In genomic region chr2:48274040-48274439, GRCh38 we compare ENCODE assay signal across 29 cellular contexts.
"Had no signal": no experiment of that assay in that cellular context is flagged by ENCODE, and none has a peak within 500 bp of the region (broad histone marks: within the 10 kb centered on the region; RNA-seq: fewer than 3 reads in every experiment).

No MANE protein-coding gene starts in this region.

- FAIRE-seq: endometrium, islet of Langerhans had no signal

- H3K27ac Mint-ChIP-seq: dendritic cell treated with granulocyte-macrophage colony-stimulating factor and Interleukin-4, amounts not matched to agents 40 ng/mL and 50 ng/mL, for 4 days; mesothelial cell of epicardium; natural killer cell treated with Interleukin-12 subunit alpha and Interleukin-12 subunit beta and Interleukin-15 and Interleukin-18, amount 100 ng/mL, for 72 hours; type B pancreatic cell had no signal

- ATAC-seq: heart right ventricle; left cardiac atrium; left lung; mucosa of descending colon; natural killer cell treated with Interleukin-12 subunit alpha and Interleukin-12 subunit beta and Interleukin-15 and Interleukin-18, amount 100 ng/mL, for 72 hours; right cardiac atrium had no signal

- H3K9me3 ChIP-seq: colonic mucosa, prostate gland, testis had no signal

- H3K4me3 ChIP-seq: colonic mucosa, esophagus squamous epithelium, heart right ventricle, left lung, mucosa of descending colon, prostate gland, sigmoid colon, testis, tibial artery had no signal

- H3K27me3 Mint-ChIP-seq: dendritic cell treated with granulocyte-macrophage colony-stimulating factor and Interleukin-4, amounts not matched to agents 40 ng/mL and 50 ng/mL, for 4 days; naive B cell; natural killer cell treated with Interleukin-12 subunit alpha and Interleukin-12 subunit beta and Interleukin-15 and Interleukin-18, amount 100 ng/mL, for 72 hours; type B pancreatic cell had no signal

- H3K4me3 Mint-ChIP-seq: dendritic cell treated with granulocyte-macrophage colony-stimulating factor and Interleukin-4, amounts not matched to agents 40 ng/mL and 50 ng/mL, for 4 days; mesothelial cell of epicardium; naive B cell; natural killer cell treated with Interleukin-12 subunit alpha and Interleukin-12 subunit beta and Interleukin-15 and Interleukin-18, amount 100 ng/mL, for 72 hours; neural crest cell; type B pancreatic cell had no signal

- H3K27me3 ChIP-seq: colonic mucosa, esophagus squamous epithelium, heart right ventricle, left lung, sigmoid colon, testis, tibial artery had no signal

- H3K36me3 ChIP-seq: colonic mucosa, esophagus squamous epithelium, heart right ventricle, left lung, prostate gland, sigmoid colon, tibial artery had no signal

- DNase-seq: colonic mucosa; effector memory CD4-positive, alpha-beta T cell; erythroblast; esophagus squamous epithelium; foreskin melanocyte; glutamatergic neuron; heart right ventricle; hippocampal formation; left cardiac atrium; left lung; mesenchymal stem cell; mucosa of descending colon; naive B cell; right cardiac atrium; sigmoid colon; stimulated activated CD4-positive, alpha-beta T cell treated with anti-CD3 and anti-CD28 coated beads, Interleukin-2, amount 100 ng/mL, for 24 hours; stimulated activated CD4-positive, alpha-beta T cell treated with anti-CD3 and anti-CD28 coated beads, Interleukin-4, amount 100 ng/mL, for 4 hours; stimulated activated naive CD4-positive, alpha-beta T cell; substantia nigra; testis; tibial artery had no signal

- H3K4me1 ChIP-seq: colonic mucosa, esophagus squamous epithelium, heart right ventricle, left lung, prostate gland, sigmoid colon, tibial artery had no signal

- H3K4me1 Mint-ChIP-seq: neural crest cell had no signal

- H3K27ac ChIP-seq: colonic mucosa, esophagus squamous epithelium, heart right ventricle, left lung, prostate gland, sigmoid colon, testis, tibial artery had no signal
